9 cellular contexts compared by ENCODE assay signal in genomic region chr7:99109108-99110051, GRCh38. TPM values are rescaled to one million over a fixed set of nuclear protein-coding genes. Genes with fewer than 3 reads are reported as not detected.
DNase-seq lines count a peak whose midpoint lies in the region; ATAC-seq and TF ChIP-seq lines count a peak whose summit lies in the region.
"Had no signal": no experiment of that assay in that cellular context is flagged by ENCODE, and none has a peak within 500 bp of the region (broad histone marks: within the 10 kb centered on the region; RNA-seq: fewer than 3 reads in every experiment).

No MANE protein-coding gene starts in this region.

- H3K36me3 Mint-ChIP-seq in Calu3 (ENCODE audit: insufficient read depth, unreplicated experiment) = peaks cover 6% of the 10 kb centered on the region

- H3K4me2 ChIP-seq in PC-3 (ENCODE audit: low read length) = peak overlapping the region; percentile 2; the same call in 1 of the 2 replicates

- peaks cover 68% of the 10 kb centered on the region for H3K4me1 Mint-ChIP-seq in Calu3 (ENCODE audit: low read depth, unreplicated experiment)

- H3K4me3 Mint-ChIP-seq in Calu3 (ENCODE audit: low read depth, unreplicated experiment) = peak overlapping the region; percentile 47

- H3K36me3 ChIP-seq in PC-3 (ENCODE audit: low read depth, low read length) (no peaks in the 10 kb centered on the region), neutrophil (no peaks in the 10 kb centered on the region)

- H3K27ac ChIP-seq in PC-3 (ENCODE audit: low read length) = no peak overlapping the region
- peak overlapping the region; percentile 93 for H3K27ac ChIP-seq in cingulate gyrus (ENCODE audit: low read depth, low read length)
- H3K27ac ChIP-seq in neutrophil = peak overlapping the region; percentile 11

- no peaks in the 10 kb centered on the region for H3K27me3 Mint-ChIP-seq in Calu3 (ENCODE audit: unreplicated experiment)

- TF ChIP-seq CTCF in Calu3 (IDR thresholded peaks at IDR 0.05; ENCODE audit: unreplicated experiment) = no peak
- TF ChIP-seq CTCF in PC-3 (conservative IDR thresholded peaks at IDR 0.05; ENCODE audit: low read depth, low read length) = no peak
- TF ChIP-seq CTCF in neutrophil (IDR thresholded peaks at IDR 0.05) = no peak

- CTCF ChIA-PET in Calu3 (lab: Charles Lee) = interaction anchor here (0.7 to 1.0 kb wide), 3 partner anchors 10 to 165 kb away, joined by 3 read pairs; no protein-coding TSS in a partner anchor
- CTCF ChIA-PET in PC-3 (lab: Charles Lee) = no interaction called here

- H3K27me3 ChIP-seq in PC-3 (ENCODE audit: low read length) = no peaks in the 10 kb centered on the region
- no peaks in the 10 kb centered on the region for H3K27me3 ChIP-seq in neutrophil

- POLR2A ChIA-PET in PC-3 (lab: Charles Lee; ENCODE audit: unreplicated experiment) = interaction anchor here (0.6 kb wide), 1 partner anchor 14 kb away, joined by 4 read pairs; no protein-coding TSS in a partner anchor

- no peaks in the 10 kb centered on the region for H3F3A ChIP-seq in PC-3 (ENCODE audit: low read length, unreplicated experiment)

- BruUV-seq in Calu3 (replicated peaks; lab: Mats Ljungman, UMichigan) = no TSS peak
- no TSS peak for BruUV-seq in PC-3 (replicated peaks; lab: Mats Ljungman, UMichigan)

- no peaks in the 10 kb centered on the region for H3K9me2 ChIP-seq in PC-3 (replicated peaks; ENCODE audit: low read length)

- H3K79me2 ChIP-seq in PC-3 (ENCODE audit: low read length) = peaks cover 100% of the 10 kb centered on the region

- H3K9me3 ChIP-seq in PC-3 (ENCODE audit: low read length) = no peaks in the 10 kb centered on the region
- no peaks in the 10 kb centered on the region for H3K9me3 ChIP-seq in neutrophil

- ATAC-seq in PC-3 = peak; percentile 28

- H3K4me1 ChIP-seq in PC-3 (ENCODE audit: insufficient read depth, low read length) = peaks cover 72% of the 10 kb centered on the region
- peaks cover 15 to 17% of the 10 kb centered on the region in 2 experiments for H3K4me1 ChIP-seq in neutrophil (ENCODE audit: control insufficient read depth in 1 of 2, insufficient read depth in 1 of 2, low read depth in 1 of 2, low read length in 1 of 2)

- intact Hi-C loops in Calu3 (cut with micrococcal nuclease; ENCODE audit: unreplicated experiment) (loop anchor here (10.0 kb wide), 1 partner anchor 205 kb away; no protein-coding TSS in a partner anchor), PC-3 (cut with micrococcal nuclease) (no loop called here)

- H3K4me3 ChIP-seq in PC-3 (ENCODE audit: low read length) (no peak overlapping the region), neutrophil (ENCODE audit: low read depth in 1 of 2, low read length in 1 of 2) (no peak overlapping the region)
- H3K4me3 ChIP-seq: skin epidermis had no signal

- H3K9ac ChIP-seq in PC-3 (ENCODE audit: low read length) = no peak overlapping the region

- DNase-seq in Calu3 = no peak
- DNase-seq in PC-3 = peak; percentile 23
- DNase-seq in ecto neural progenitor cell (ENCODE audit: low spot score) = no peak
- DNase-seq in activated CD4-positive, alpha-beta T cell treated with anti-CD3 and anti-CD28 coated beads, Interleukin-2, amount 50 U/mL, for 1 hour = no peak
- no peak for DNase-seq in stimulated activated naive CD4-positive, alpha-beta T cell treated with Interleukin-2 at 50 U/mL for 16 hours (lab: John Stamatoyannopoulos, UW)
- no peak for DNase-seq in NCI-H128 (lab: John Stamatoyannopoulos, UW; ENCODE audit: unreplicated experiment)

- H3K27ac Mint-ChIP-seq in Calu3 (ENCODE audit: unreplicated experiment) = peak overlapping the region; percentile 78

- no peaks in the 10 kb centered on the region for H3K9me3 Mint-ChIP-seq in Calu3 (ENCODE audit: low read depth, unreplicated experiment)

- H4K20me1 ChIP-seq in PC-3 (ENCODE audit: low read length) = peaks cover 59% of the 10 kb centered on the region

- H2AFZ ChIP-seq in PC-3 (ENCODE audit: low read length) = no peak overlapping the region

RNA-seq across cellular contexts. Expression of gene SMURF1, which starts 34.5 kb away (rescaled TPM):
- total RNA-seq in Calu3 (2022) = 28.2 and 29.7 TPM in 2 replicates
- 30.2 and 32.3 TPM in 2 replicates for total RNA-seq in PC-3 (2014; rRNA removed)
